Comparison of ENCODE assay signal across 15 cellular contexts in the genomic region with DNA sequence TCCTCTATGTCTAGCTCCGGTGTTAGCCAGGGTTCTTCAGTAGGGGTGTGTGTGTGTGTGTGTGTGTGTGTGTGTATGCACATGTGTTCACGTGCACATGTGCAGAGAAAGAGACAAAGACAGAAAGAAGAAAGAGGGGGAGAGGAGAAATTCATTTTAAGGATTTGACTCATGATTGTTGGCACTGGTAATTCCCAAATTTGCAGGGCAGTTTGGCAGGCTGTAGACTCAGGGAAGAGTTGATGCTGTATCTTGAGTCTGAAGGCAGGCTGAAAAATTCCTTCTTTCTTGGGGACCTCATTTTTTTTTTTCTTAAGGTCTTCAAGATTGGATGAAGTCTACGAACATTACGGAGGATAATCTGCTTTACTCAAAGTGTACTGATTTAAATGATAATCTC.
DNase-seq lines count a peak whose midpoint lies in the region; ATAC-seq, FAIRE-seq and TF ChIP-seq lines count a peak whose summit lies in the region.
"Had no signal": no experiment of that assay in that cellular context is flagged by ENCODE, and none has a peak within 500 bp of the region (broad histone marks: within the 10 kb centered on the region; RNA-seq: fewer than 3 reads in every experiment).

No MANE protein-coding gene starts in this region.

- no peak for FAIRE-seq in urothelium cell line (lab: Jason Lieb, UNC)
- FAIRE-seq: A549, HTR-8/SVneo had no signal

- DNase-seq in M059J (ENCODE audit: low read depth) (peak; percentile 46), fibroblast of the aortic adventitia (ENCODE audit: low read depth) (peak; percentile 53), occipital lobe (lab: John Stamatoyannopoulos, UW) (peak; percentile 9), urothelium cell line (ENCODE audit: low spot score) (no peak), NAMALWA (ENCODE audit: low spot score) (no peak)
- DNase-seq: Caco-2; CD8-positive, alpha-beta memory T cell; DMS53; GF-D8; H9 had no signal

- TF ChIP-seq CTCF in fibroblast of the aortic adventitia (IDR thresholded peaks at IDR 0.05; ENCODE audit: insufficient read depth, low read length) = no peak

- no peak overlapping the region for H3K4me3 ChIP-seq in fibroblast of the aortic adventitia (ENCODE audit: low read depth, low read length)
- H3K4me3 ChIP-seq: A549, BLaER1, GM23338 had no signal

- no peak for ATAC-seq in GM21619 (IDR thresholded peaks at IDR 0.05; ENCODE audit: unreplicated experiment)
- ATAC-seq: A549, GM23338 had no signal

Comparison
In these comparisons a context has a peak if more than half of its experiments do, and no peak if none do; other contexts are left out.
1. DNase-seq: peak in M059J (single experiment), fibroblast of the aortic adventitia (single experiment) and occipital lobe (single experiment); none in urothelium cell line (single experiment) and NAMALWA (single experiment).